14 cellular contexts compared by ENCODE assay signal in genomic region chr17:17940451-17940911, GRCh38. TPM values are rescaled to one million over a fixed set of nuclear protein-coding genes. Genes with fewer than 3 reads are reported as not detected.
DNase-seq lines count a peak whose midpoint lies in the region; TF ChIP-seq lines count a peak whose summit lies in the region.
"Had no signal": no experiment of that assay in that cellular context is flagged by ENCODE, and none has a peak within 500 bp of the region (broad histone marks: within the 10 kb centered on the region; RNA-seq: fewer than 3 reads in every experiment).

No MANE protein-coding gene starts in this region.

- no peak overlapping the region for H3K4me3 Mint-ChIP-seq in osteocyte (ENCODE audit: unreplicated experiment)
- H3K4me3 Mint-ChIP-seq: IgD-negative memory B cell had no signal

- no peaks in the 10 kb centered on the region for H3K9me3 Mint-ChIP-seq in osteocyte (ENCODE audit: unreplicated experiment)
- H3K9me3 Mint-ChIP-seq: IgD-negative memory B cell had no signal

- no peaks in the 10 kb centered on the region for H3K27me3 Mint-ChIP-seq in osteocyte (ENCODE audit: unreplicated experiment)
- H3K27me3 Mint-ChIP-seq: IgD-negative memory B cell had no signal

- H3K4me1 Mint-ChIP-seq in osteocyte (ENCODE audit: unreplicated experiment): peaks cover 83% of the 10 kb centered on the region

- TF ChIP-seq CTCF in choroid plexus epithelial cell (conservative IDR thresholded peaks at IDR 0.05; ENCODE audit: low read depth, low read length) (no peak), osteocyte (IDR thresholded peaks at IDR 0.05) (no peak)

- H3K27ac Mint-ChIP-seq in osteocyte (ENCODE audit: unreplicated experiment): peak overlapping the region; percentile 76
- H3K27ac Mint-ChIP-seq: IgD-negative memory B cell had no signal

- H3K36me3 Mint-ChIP-seq in osteocyte (ENCODE audit: unreplicated experiment): no peaks in the 10 kb centered on the region

- DNase-seq in DMS 273 treated with DMSO at 0.1 percent for 48 hours (lab: John Stamatoyannopoulos, UW): peak; percentile 20
- DNase-seq in NCI-H1105 (lab: John Stamatoyannopoulos, UW): peak; percentile 62
- peak; percentile 46 for DNase-seq in choroid plexus epithelial cell (ENCODE audit: low read depth)
- no peak for DNase-seq in osteocyte (ENCODE audit: extremely low spot score, unreplicated experiment)
- DNase-seq in cerebellum (ENCODE audit: low spot score): no peak
- DNase-seq in mucosa of gallbladder (ENCODE audit: low spot score): no peak
- no peak for DNase-seq in KG1 (lab: John Stamatoyannopoulos, UW)
- DNase-seq in GOT3 (lab: John Stamatoyannopoulos, UW): no peak
- DNase-seq: activated naive CD4-positive, alpha-beta T cell treated with Interleukin-2 at 50 U/mL for 16 hours; DMS53; NCI-H510A; stimulated activated CD4-positive, alpha-beta T cell treated with anti-CD3 and anti-CD28 coated beads, Interleukin-2, amount 100 ng/mL, for 48 hours; testis had no signal

- H3K4me3 ChIP-seq in choroid plexus epithelial cell (ENCODE audit: low read depth, low read length): no peak overlapping the region
- H3K4me3 ChIP-seq: testis had no signal

RNA-seq across cellular contexts. Expression of gene TOM1L2, which starts 31.7 kb away (rescaled TPM):
- total RNA-seq in osteocyte (69.7 and 69.8 TPM in 2 replicates), cerebellum (39.2 TPM), mucosa of gallbladder (81.3 TPM)

RNA-seq across cellular contexts. Expression of gene DRC3, which starts 32.2 kb away (rescaled TPM):
- total RNA-seq in osteocyte (2.1 and 2.9 TPM in 2 replicates), cerebellum (4.3 TPM), mucosa of gallbladder (6.7 TPM)

Comparison
In these comparisons a context has a peak if more than half of its experiments do, and no peak if none do; other contexts are left out.
1. DNase-seq: peak in DMS 273 treated with DMSO at 0.1 percent for 48 hours (single experiment), NCI-H1105 (single experiment) and choroid plexus epithelial cell (single experiment); none in osteocyte (single experiment), cerebellum (single experiment), mucosa of gallbladder (single experiment), KG1 (single experiment) and GOT3 (single experiment).